ENCODE assay signal across 24 cellular contexts in genomic region chr22:50264104-50264745, GRCh38.
"Had no signal": no experiment of that assay in that cellular context is flagged by ENCODE, and none has a peak within 500 bp of the region (broad histone marks: within the 10 kb centered on the region; RNA-seq: fewer than 3 reads in every experiment).

No MANE protein-coding gene starts in this region.

- H3K4me3 Mint-ChIP-seq: activated B cell treated with CpG ODN at 0.5 μM for 24 hours; endodermal cell; natural killer cell; stimulated activated naive B cell treated with anti-CD40 and anti-IgM and Interleukin-4, amounts not matched to agents 10 μg/mL and 1 μg/mL and 100 μg/mL, for 72 hours; T-helper 2 cell treated with Interferon-gamma antibody and Interleukin-4, amounts not matched to agents 5 μg/mL and 100 μg/mL, for 36 hours had no signal

- H3K27ac ChIP-seq: brain microvascular endothelial cell, esophagus muscularis mucosa, foreskin keratinocyte, left ventricle myocardium inferior, pancreas, psoas muscle, right atrium auricular region, stomach, tibial nerve had no signal

- H3K27me3 ChIP-seq: brain microvascular endothelial cell, pancreas, right atrium auricular region had no signal

- H3K36me3 Mint-ChIP-seq: natural killer cell had no signal

- H3K9me3 ChIP-seq: esophagus muscularis mucosa, left ventricle myocardium inferior, pancreas, psoas muscle, right atrium auricular region, stomach, tibial nerve had no signal

- ATAC-seq: foreskin keratinocyte; natural killer cell; pancreas; psoas muscle; stimulated activated naive B cell treated with anti-CD40 and anti-IgM and Interleukin-4, amounts not matched to agents 10 μg/mL and 1 μg/mL and 100 μg/mL, for 72 hours had no signal

- DNase-seq: activated B cell treated with CpG ODN at 0.5 μM for 24 hours; activated CD8-positive, alpha-beta memory T cell treated with anti-CD3 and anti-CD28 coated beads for 24 hours; activated gamma-delta T cell treated with Interleukin-2 at 50 U/mL for 16 hours; activated naive CD4-positive, alpha-beta T cell treated with anti-CD3 and anti-CD28 coated beads, Interleukin-2, amount 50 U/mL, for 16 hours; activated T-cell treated with anti-CD3 and anti-CD28 coated beads, Interleukin-2, amount 50 U/mL, for 1 hour; amniotic stem cell; brain microvascular endothelial cell; cortex of kidney; endodermal cell; foreskin keratinocyte; left ventricle myocardium inferior; mesendoderm; natural killer cell; pancreas; psoas muscle; stimulated activated CD4-positive, alpha-beta T cell treated with anti-CD3 and anti-CD28 coated beads, Interleukin-15, amount 100 ng/mL, for 24 hours; stimulated activated CD4-positive, alpha-beta T cell treated with anti-CD3 and anti-CD28 coated beads, Interleukin-2, amount 100 ng/mL, for 24 hours; stimulated activated naive B cell treated with anti-CD40 and anti-IgM and Interleukin-4, amounts not matched to agents 10 μg/mL and 1 μg/mL and 100 μg/mL, for 72 hours; stomach; T-helper 1 cell had no signal

- H3K9me3 Mint-ChIP-seq: activated B cell treated with CpG ODN at 0.5 μM for 24 hours; endodermal cell; natural killer cell; stimulated activated naive B cell treated with anti-CD40 and anti-IgM and Interleukin-4, amounts not matched to agents 10 μg/mL and 1 μg/mL and 100 μg/mL, for 72 hours; T-helper 2 cell treated with Interferon-gamma antibody and Interleukin-4, amounts not matched to agents 5 μg/mL and 100 μg/mL, for 36 hours had no signal

- H3K27ac Mint-ChIP-seq: activated B cell treated with CpG ODN at 0.5 μM for 24 hours; endodermal cell; natural killer cell; stimulated activated naive B cell treated with anti-CD40 and anti-IgM and Interleukin-4, amounts not matched to agents 10 μg/mL and 1 μg/mL and 100 μg/mL, for 72 hours; T-helper 2 cell treated with Interferon-gamma antibody and Interleukin-4, amounts not matched to agents 5 μg/mL and 100 μg/mL, for 36 hours had no signal
